Comparison of ENCODE assay signal across 28 cellular contexts in the genomic region with DNA sequence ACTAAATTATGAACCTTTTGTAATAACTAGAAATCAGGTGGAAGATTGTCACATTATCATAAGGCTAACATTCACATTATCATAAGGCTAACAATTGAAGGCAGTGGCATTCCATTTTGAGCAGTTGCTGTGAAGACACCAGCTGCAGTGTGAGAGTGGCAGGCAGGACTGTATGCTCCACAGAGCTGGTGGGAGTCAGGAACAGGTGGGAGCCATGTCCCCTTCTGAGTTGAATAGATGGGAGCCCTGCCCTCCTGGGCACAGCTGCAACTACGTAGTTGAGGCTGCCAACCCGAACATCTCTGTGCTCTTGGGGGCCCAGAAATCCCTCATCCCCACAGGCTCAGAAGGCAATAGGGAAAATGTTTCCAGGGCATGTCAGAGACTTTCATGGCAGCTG.
"Had no signal": no experiment of that assay in that cellular context is flagged by ENCODE, and none has a peak within 500 bp of the region (broad histone marks: within the 10 kb centered on the region; RNA-seq: fewer than 3 reads in every experiment).

No MANE protein-coding gene starts in this region.

- H3K27me3 ChIP-seq: adrenal gland, body of pancreas, colonic mucosa, esophagus squamous epithelium, gastroesophageal sphincter had no signal

- H3K9me3 ChIP-seq: adrenal gland, body of pancreas, colonic mucosa, esophagus squamous epithelium had no signal

- H3K4me3 ChIP-seq: adrenal gland, body of pancreas, colonic mucosa, esophagus squamous epithelium, gastroesophageal sphincter had no signal

- FAIRE-seq: endometrium, endothelial cell of umbilical vein had no signal

- H3K27ac ChIP-seq: adrenal gland, body of pancreas, colonic mucosa, epithelial cell of prostate, esophagus squamous epithelium, gastroesophageal sphincter had no signal

- DNase-seq: activated CD4-positive, alpha-beta T cell treated with anti-CD3 and anti-CD28 coated beads for 1 hour; activated CD4-positive, alpha-beta T cell treated with anti-CD3 and anti-CD28 coated beads for 48 hours; activated CD4-positive, alpha-beta T cell treated with anti-CD3 and anti-CD28 coated beads, Interleukin-2, amount 50 U/mL, for 1 hour; activated CD4-positive, alpha-beta T cell treated with anti-CD3 and anti-CD28 coated beads, Interleukin-2, amount 50 U/mL, for 48 hours; activated CD8-positive, alpha-beta memory T cell treated with anti-CD3 and anti-CD28 coated beads for 24 hours; activated CD8-positive, alpha-beta T cell treated with anti-CD3 and anti-CD28 coated beads for 36 hours; activated effector memory CD4-positive, alpha-beta T cell treated with Interleukin-2 at 50 U/mL for 16 hours; activated gamma-delta T cell treated with Interleukin-2 at 50 U/mL for 16 hours; activated naive CD4-positive, alpha-beta T cell treated with anti-CD3 and anti-CD28 coated beads for 36 hours; activated naive CD8-positive, alpha-beta T cell treated with anti-CD3 and anti-CD28 coated beads for 36 hours; activated naive CD8-positive, alpha-beta T cell treated with anti-CD3 and anti-CD28 coated beads, Interleukin-2, amount 50 U/mL, for 24 hours; activated T-cell treated with anti-CD3 and anti-CD28 coated beads, Interleukin-2, amount 50 U/mL, for 4 hours; adrenal gland; amygdala; aorta; body of pancreas; caudate nucleus; cerebellar nuclear complex; colonic mucosa; effector CD8-positive, alpha-beta T cell; esophagus squamous epithelium; foreskin melanocyte; T-helper 2 cell had no signal

- ATAC-seq: activated CD8-positive, alpha-beta T cell treated with anti-CD3 and anti-CD28 coated beads for 36 hours; activated naive CD8-positive, alpha-beta T cell treated with anti-CD3 and anti-CD28 coated beads, Interleukin-2, amount 50 U/mL, for 24 hours; activated T-cell treated with anti-CD3 and anti-CD28 coated beads, Interleukin-2, amount 50 U/mL, for 4 hours; activated T-helper 17 cell treated with anti-CD3 and anti-CD28 coated beads, Interleukin-2, amount 50 U/mL, for 72 hours; body of pancreas; gastroesophageal sphincter had no signal

- H3K36me3 ChIP-seq: adrenal gland, colonic mucosa, esophagus squamous epithelium, gastroesophageal sphincter had no signal

- H3K4me1 ChIP-seq: adrenal gland, body of pancreas, colonic mucosa, esophagus squamous epithelium, gastroesophageal sphincter had no signal
